ENCODE assay signal across 8 cellular contexts in the genomic region with DNA sequence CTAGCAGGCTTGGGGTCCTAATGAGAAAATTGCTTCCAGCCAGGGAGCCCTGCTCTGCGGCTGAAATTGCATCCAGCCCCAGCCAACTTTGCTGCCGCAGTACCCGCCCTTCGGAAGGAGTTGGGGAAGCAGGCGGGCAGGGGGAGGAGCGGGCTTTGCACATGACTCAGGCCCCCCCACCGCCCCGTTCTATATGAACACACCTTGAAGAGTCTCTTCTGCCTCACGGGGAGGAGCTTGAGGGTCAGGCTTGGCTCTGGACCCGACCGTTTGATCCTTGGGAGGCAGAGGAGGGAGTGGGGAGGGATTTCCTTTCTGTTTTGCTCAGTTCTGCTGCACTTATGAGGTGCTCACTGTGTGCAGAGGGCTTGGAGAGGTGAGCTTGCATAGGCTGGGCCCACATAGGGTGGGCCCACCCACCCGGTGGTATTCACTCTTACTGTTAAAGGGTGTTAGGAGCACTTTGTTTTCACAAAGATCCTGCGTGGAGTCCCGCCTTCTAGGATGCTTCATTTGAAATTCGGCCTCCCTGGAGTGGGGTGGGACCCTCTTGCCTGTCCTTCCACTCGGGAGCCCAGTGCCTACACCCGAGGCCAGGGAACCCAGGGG. TPM values are rescaled to one million over a fixed set of nuclear protein-coding genes. Genes with fewer than 3 reads are reported as not detected.
A peak's percentile ranks its signal among the peaks of the same experiment; 100 is the strongest.
DNase-seq lines count a peak whose midpoint lies in the region; ATAC-seq and TF ChIP-seq lines count a peak whose summit lies in the region.

No MANE protein-coding gene starts in this region.

- TF ChIP-seq POLR2A in ovary (IDR thresholded peaks at IDR 0.05), result peak; percentile 16

- peaks cover 69% of the 10 kb centered on the region for H3K4me1 ChIP-seq in ovary (ENCODE audit: insufficient read depth)

- POLR2A ChIA-PET in BJ (lab: Charles Lee), result no interaction called here
- POLR2A ChIA-PET in RWPE1 (lab: Yijun Ruan, JAX; ENCODE audit: low non-redundant PET), result no interaction called here

- 15 to 19% (median 19%) methylated on average over 17 of the region's 17 CpGs for WGBS in ovary, 3 donors

- no peaks in the 10 kb centered on the region for H3K9me3 ChIP-seq in ovary

- DNase-seq in BJ (ENCODE audit: low read depth) (no peak), RWPE1 (ENCODE audit: low spot score) (peak; percentile 94), fibroblast of pulmonary artery (ENCODE audit: low read depth) (peak; percentile 78), ovary (peak; percentile 68 to 73 (median 71)), NCI-H524 treated with DMSO at 0.1 percent for 48 hours (lab: John Stamatoyannopoulos, UW) (no peak), midbrain (lab: John Stamatoyannopoulos, UW) (no peak), NCI-H146 treated with DMSO at 0.1 percent for 48 hours (lab: John Stamatoyannopoulos, UW; ENCODE audit: unreplicated experiment) (no peak)

- CTCF ChIA-PET in BJ (lab: Yijun Ruan, JAX), result interaction anchor here (1.5 to 13.8 kb wide), 8 partner anchors 12 to 96 kb away, joined by 3 to 358 read pairs (median 10); no protein-coding TSS in a partner anchor
- CTCF ChIA-PET in RWPE1 (lab: Yijun Ruan, JAX), result interaction anchor here (0.6 to 1.4 kb wide), 6 partner anchors 22 to 438 kb away, joined by 3 to 6 read pairs (median 4); no protein-coding TSS in a partner anchor

- intact Hi-C loops in ovary (cut with DNase I), result loop anchor here in 1 of 4 donors (5.0 to 10.0 kb wide), 2 partner anchors 34 to 51 kb away; no protein-coding TSS in a partner anchor

- H3K4me3 ChIP-seq in BJ (ENCODE audit: low read depth, low read length) (peak overlapping the region; percentile 17), fibroblast of pulmonary artery (replicated peaks; ENCODE audit: low read depth, low read length) (peak overlapping the region; percentile 27), ovary (peak overlapping the region; percentile 22)

- no peaks in the 10 kb centered on the region for H3K27me3 ChIP-seq in BJ (ENCODE audit: control insufficient read depth, insufficient read depth, low read length)
- no peaks in the 10 kb centered on the region for H3K27me3 ChIP-seq in ovary

- ATAC-seq in GM19035 (IDR thresholded peaks at IDR 0.05; ENCODE audit: unreplicated experiment), result no peak

- TF ChIP-seq EP300 in ovary (IDR thresholded peaks at IDR 0.05), result no peak

- H3K36me3 ChIP-seq in BJ (ENCODE audit: control insufficient read depth, insufficient read depth, low read length) (peaks cover 3% of the 10 kb centered on the region; the same call in 1 of the 2 replicates), ovary (no peaks in the 10 kb centered on the region)

- H3K27ac ChIP-seq in RWPE1 (peak overlapping the region; percentile 100), ovary (peak overlapping the region; percentile 91 to 95)

- TF ChIP-seq CTCF in BJ (IDR thresholded peaks at IDR 0.05; ENCODE audit: insufficient read depth, low read depth, low read length) (no peak), RWPE1 (conservative IDR thresholded peaks at IDR 0.05; ENCODE audit: low read depth) (no peak), fibroblast of pulmonary artery (IDR thresholded peaks at IDR 0.05; ENCODE audit: low read length, missing control alignments) (no peak), ovary (IDR thresholded peaks at IDR 0.05) (no peak)

RNA-seq across cellular contexts. Expression of gene LYL1, which starts 46.5 kb away (rescaled TPM):
- polyA plus RNA-seq in BJ (2011; rRNA removed) (0.29 and 0.34 TPM in 2 replicates), ovary (1 to 10 TPM in 1 of 2 donors, under 1 TPM in 1; 0.90 to 5.0 TPM)
- polyA minus RNA-seq in BJ (2011; rRNA and poly(A)+ RNA removed), result 0.28 and 0.31 TPM in 2 replicates
- 1 to 10 TPM; 2.9 to 7.4 (median 6.7) TPM for total RNA-seq in ovary

Comparison
In these comparisons a context has a peak if more than half of its experiments do, and no peak if none do; other contexts are left out.
1. DNase-seq: peak in RWPE1 (single experiment), fibroblast of pulmonary artery (single experiment) and ovary (5 of 5); none in BJ (single experiment), NCI-H524 treated with DMSO at 0.1 percent for 48 hours (single experiment), midbrain (single experiment) and NCI-H146 treated with DMSO at 0.1 percent for 48 hours (single experiment).
2. Peak in every context shown above with its lines, with median percentiles within 50 percentile points of each other: H3K4me3 ChIP-seq.